18 cellular contexts compared by ENCODE assay signal in genomic region chr11:86664930-86665329, GRCh38.
DNase-seq lines count a peak whose midpoint lies in the region; ATAC-seq, FAIRE-seq and TF ChIP-seq lines count a peak whose summit lies in the region.
"Had no signal": no experiment of that assay in that cellular context is flagged by ENCODE, and none has a peak within 500 bp of the region (broad histone marks: within the 10 kb centered on the region; RNA-seq: fewer than 3 reads in every experiment).

No MANE protein-coding gene starts in this region.

- H3K27ac ChIP-seq in stomach smooth muscle (ENCODE audit: low read length): peak overlapping the region; percentile 32
- H3K27ac ChIP-seq: KMS-11 had no signal

- no peaks in the 10 kb centered on the region for H3K36me3 Mint-ChIP-seq in stimulated activated effector memory CD8-positive, alpha-beta T cell treated with anti-CD3 and anti-CD28 coated beads, Interleukin-12 subunit alpha, Interleukin-12 subunit beta, amount 100 ng/mL, for 72 hours
- H3K36me3 Mint-ChIP-seq: CD4-positive, alpha-beta memory T cell had no signal

- H3K9me3 ChIP-seq in stomach smooth muscle (ENCODE audit: control insufficient read depth in 2 of 2, low read length in 2 of 2): peaks cover 0 to 2% of the 10 kb centered on the region in 2 donors
- H3K9me3 ChIP-seq: MG63 had no signal

- no peak overlapping the region for H3K4me3 Mint-ChIP-seq in stimulated activated effector memory CD8-positive, alpha-beta T cell treated with anti-CD3 and anti-CD28 coated beads, Interleukin-12 subunit alpha, Interleukin-12 subunit beta, amount 100 ng/mL, for 72 hours
- H3K4me3 Mint-ChIP-seq: B cell had no signal

- H3K4me1 Mint-ChIP-seq in stimulated activated effector memory CD8-positive, alpha-beta T cell treated with anti-CD3 and anti-CD28 coated beads, Interleukin-12 subunit alpha, Interleukin-12 subunit beta, amount 100 ng/mL, for 72 hours: no peaks in the 10 kb centered on the region
- H3K4me1 Mint-ChIP-seq: B cell; CD4-positive, alpha-beta memory T cell had no signal

- DNase-seq in HTR-8/SVneo (ENCODE audit: insufficient read length, low spot score) (no peak), NCI-H345 (lab: John Stamatoyannopoulos, UW) (peak; percentile 63), epithelial cell of esophagus (ENCODE audit: low read depth) (peak; percentile 43), CD1c-positive myeloid dendritic cell (ENCODE audit: extremely low spot score) (no peak)
- no peak for DNase-seq in activated CD8-positive, alpha-beta memory T cell treated with anti-CD3 and anti-CD28 coated beads for 24 hours
- no peak for DNase-seq in stimulated activated effector memory CD8-positive, alpha-beta T cell treated with anti-CD3 and anti-CD28 coated beads, Interleukin-12 subunit alpha, Interleukin-12 subunit beta, amount 100 ng/mL, for 72 hours (ENCODE audit: low spot score in 2 of 2)
- DNase-seq: ACHN; CD4-positive, alpha-beta memory T cell; EL; GOT3; MG63; NCI-H2081; NCI-H226; SHP77 had no signal

- H3K9me3 Mint-ChIP-seq in stimulated activated effector memory CD8-positive, alpha-beta T cell treated with anti-CD3 and anti-CD28 coated beads, Interleukin-12 subunit alpha, Interleukin-12 subunit beta, amount 100 ng/mL, for 72 hours: no peaks in the 10 kb centered on the region
- H3K9me3 Mint-ChIP-seq: CD4-positive, alpha-beta memory T cell had no signal

- peaks cover 11% of the 10 kb centered on the region for H3K4me1 ChIP-seq in stomach smooth muscle (ENCODE audit: control insufficient read depth, insufficient read depth, low read length)

- H3K27me3 ChIP-seq in stomach smooth muscle (ENCODE audit: control insufficient read depth in 1 of 2, insufficient read depth in 2 of 2, low read length in 2 of 2): no peaks in the 10 kb centered on the region
- H3K27me3 ChIP-seq: MG63 had no signal

- no peak overlapping the region for H3K27ac Mint-ChIP-seq in stimulated activated effector memory CD8-positive, alpha-beta T cell treated with anti-CD3 and anti-CD28 coated beads, Interleukin-12 subunit alpha, Interleukin-12 subunit beta, amount 100 ng/mL, for 72 hours
- H3K27ac Mint-ChIP-seq: B cell; CD4-positive, alpha-beta memory T cell had no signal

- TF ChIP-seq CTCF in epithelial cell of esophagus (IDR thresholded peaks at IDR 0.05; ENCODE audit: insufficient read depth, low read depth, low read length, missing control alignments): no peak

- H3K9ac ChIP-seq in stomach smooth muscle (ENCODE audit: low read length in 2 of 2): no peak overlapping the region
- H3K9ac ChIP-seq: KMS-11 had no signal

- no peak for ATAC-seq in stimulated activated effector memory CD8-positive, alpha-beta T cell treated with anti-CD3 and anti-CD28 coated beads, Interleukin-12 subunit alpha, Interleukin-12 subunit beta, amount 100 ng/mL, for 72 hours

- FAIRE-seq in HTR-8/SVneo (lab: Jason Lieb, UNC): peak; percentile 72
- FAIRE-seq: RCC 7860 had no signal

- H3K36me3 ChIP-seq in stomach smooth muscle (ENCODE audit: control insufficient read depth in 2 of 2, insufficient read depth in 2 of 2, low read length in 2 of 2): peaks cover 0 to 4% of the 10 kb centered on the region in 2 donors
- H3K36me3 ChIP-seq: MG63 had no signal

- no peak overlapping the region for H3K4me3 ChIP-seq in epithelial cell of esophagus (ENCODE audit: low read length)
- H3K4me3 ChIP-seq in stomach smooth muscle (ENCODE audit: low read length in 2 of 2): no peak overlapping the region
- H3K4me3 ChIP-seq: MG63 had no signal

Comparison
In these comparisons a context has a peak if more than half of its experiments do, and no peak if none do; other contexts are left out.
1. DNase-seq: peak in NCI-H345 (single experiment) and epithelial cell of esophagus (single experiment); none in HTR-8/SVneo (single experiment), activated CD8-positive, alpha-beta memory T cell treated with anti-CD3 and anti-CD28 coated beads for 24 hours (single experiment), stimulated activated effector memory CD8-positive, alpha-beta T cell treated with anti-CD3 and anti-CD28 coated beads, Interleukin-12 subunit alpha, Interleukin-12 subunit beta, amount 100 ng/mL, for 72 hours (0 of 2) and CD1c-positive myeloid dendritic cell (single experiment).